9 cellular contexts compared by ENCODE assay signal in the genomic region with DNA sequence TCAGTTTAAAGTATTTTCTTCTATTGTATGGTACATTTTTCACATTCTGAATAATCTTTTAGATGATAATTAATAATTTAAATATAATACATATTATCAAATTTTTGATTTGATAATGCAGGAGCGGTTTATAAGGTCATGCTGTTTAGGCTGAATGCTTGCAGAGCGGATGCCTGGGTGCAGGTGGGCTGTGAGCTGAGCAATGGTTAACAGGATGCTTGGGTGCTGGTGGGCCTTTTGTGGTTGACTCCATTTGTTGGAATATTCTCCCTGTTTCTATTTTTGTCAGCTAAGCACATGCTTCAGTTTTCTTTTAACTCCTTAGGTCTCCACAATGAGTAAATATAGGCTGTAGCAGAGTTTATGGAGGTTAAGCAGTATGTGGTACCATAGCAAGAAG.
"Had no signal": no experiment of that assay in that cellular context is flagged by ENCODE, and none has a peak within 500 bp of the region (broad histone marks: within the 10 kb centered on the region; RNA-seq: fewer than 3 reads in every experiment).

No MANE protein-coding gene starts in this region.

- ATAC-seq: GM23338, K562 had no signal

- H3K4me3 ChIP-seq: GM23338, K562 had no signal

- DNase-seq: H9, HCEC 1CT, IMR-90, KG1 had no signal

- H2AFZ ChIP-seq: GM23338 had no signal

- FAIRE-seq: H1, H54, HTR-8/SVneo, K562 had no signal

- H3K4me2 ChIP-seq: GM23338 had no signal
